Comparison of ENCODE assay signal across 1 cellular context in the genomic region with DNA sequence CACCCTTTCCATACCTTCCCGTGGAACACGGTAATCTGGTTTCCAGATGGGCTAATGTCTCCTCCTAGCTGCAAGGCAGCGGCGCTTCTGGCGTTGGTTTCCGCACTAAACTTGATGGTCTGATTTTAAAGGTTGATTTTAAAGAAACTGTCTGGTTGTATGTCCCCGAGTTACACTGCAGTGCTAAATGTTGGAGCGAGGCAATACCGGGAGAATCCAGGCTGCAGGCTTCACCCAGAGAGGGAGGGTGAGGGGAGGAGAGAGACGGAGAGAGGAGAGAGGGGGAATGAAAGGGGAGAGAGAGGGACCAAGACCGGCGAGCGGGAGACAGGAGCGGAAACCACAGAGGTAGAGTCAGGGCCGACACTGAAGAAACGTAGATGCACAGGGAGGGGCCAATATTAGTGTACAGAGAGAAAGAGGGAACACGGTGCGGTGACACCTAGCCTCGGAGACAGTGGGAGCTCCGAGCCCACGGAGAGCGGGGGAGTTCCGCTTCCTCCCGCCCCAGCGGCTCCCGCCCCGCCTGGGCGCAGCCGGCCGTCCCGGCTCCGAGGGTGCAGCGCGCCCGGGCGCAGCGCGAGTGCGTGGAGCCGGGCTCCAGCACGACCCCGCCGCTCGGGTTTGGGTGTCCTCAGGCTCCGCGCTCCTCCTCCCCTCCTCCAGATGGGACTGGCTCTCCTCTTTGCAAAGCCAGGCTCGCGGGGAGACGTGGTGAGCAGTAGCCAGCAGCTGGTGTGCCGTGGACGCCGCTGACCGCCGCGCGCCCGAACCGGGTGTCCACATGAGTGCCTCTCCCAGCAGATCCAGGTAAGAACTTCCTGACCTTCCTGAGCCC.
TF ChIP-seq lines count a peak whose summit lies in the region.

No MANE protein-coding gene starts in this region.

TF ChIP-seq in GM12878, 131 proteins besides CTCF, POLR2A, EP300 and RAD21 (continued from another document):
- TF ChIP-seq IKZF1 (conservative IDR thresholded peaks at IDR 0.05) (peak; percentile 77), HDGF (IDR thresholded peaks at IDR 0.05) (peak; percentile 78; the same call in 1 of the 2 replicates), POU2F2 (IDR thresholded peaks at IDR 0.05; ENCODE audit: borderline replicate concordance, low read depth, low read length) (no peak), EED (IDR thresholded peaks at IDR 0.05; ENCODE audit: low read depth) (peak; percentile 79), IKZF2 (IDR thresholded peaks at IDR 0.05) (peak; percentile 40 to 54; a peak in 2 of 4 replicates), YY1 (IDR thresholded peaks at IDR 0.05; ENCODE audit: low read depth, low read length) (0 out of 2 replicates have a peak, but pooled peaks have one; percentile 9), GABPA (IDR thresholded peaks at IDR 0.05; ENCODE audit: low read depth) (peak; percentile 61; the same call in 1 of the 2 replicates), IRF4 (IDR thresholded peaks at IDR 0.05; ENCODE audit: low read depth, low read length) (peak; percentile 56; the same call in 1 of the 2 replicates), SUZ12 (IDR thresholded peaks at IDR 0.05; ENCODE audit: unreplicated experiment) (no peak), EGR1 (IDR thresholded peaks at IDR 0.05; ENCODE audit: borderline replicate concordance in 1 of 2, low read depth in 2 of 2, low read length in 2 of 2) (peak in 1 of 2 experiments; percentile 73; a peak in 1 of 3 replicates), NR2C2 (IDR thresholded peaks at IDR 0.05; ENCODE audit: borderline replicate concordance, control insufficient read depth, insufficient read length, low read depth) (no peak), CBFB (IDR thresholded peaks at IDR 0.05; ENCODE audit: low read depth) (peak; percentile 48; the same call in 1 of the 2 replicates), NBN (IDR thresholded peaks at IDR 0.05) (peak; percentile 91), MEF2B (IDR thresholded peaks at IDR 0.05; ENCODE audit: partially characterized antibody, poor library complexity, severe bottlenecking) (no peak), CHD4 (IDR thresholded peaks at IDR 0.05) (no peak), RELA (IDR thresholded peaks at IDR 0.05; ENCODE audit: borderline replicate concordance, partially characterized antibody) (peak; percentile 8), NR2F1 (conservative IDR thresholded peaks at IDR 0.05) (0 out of 2 replicates have a peak, but pooled peaks have one; percentile 34)
- TF ChIP-seq, protein P1, sequence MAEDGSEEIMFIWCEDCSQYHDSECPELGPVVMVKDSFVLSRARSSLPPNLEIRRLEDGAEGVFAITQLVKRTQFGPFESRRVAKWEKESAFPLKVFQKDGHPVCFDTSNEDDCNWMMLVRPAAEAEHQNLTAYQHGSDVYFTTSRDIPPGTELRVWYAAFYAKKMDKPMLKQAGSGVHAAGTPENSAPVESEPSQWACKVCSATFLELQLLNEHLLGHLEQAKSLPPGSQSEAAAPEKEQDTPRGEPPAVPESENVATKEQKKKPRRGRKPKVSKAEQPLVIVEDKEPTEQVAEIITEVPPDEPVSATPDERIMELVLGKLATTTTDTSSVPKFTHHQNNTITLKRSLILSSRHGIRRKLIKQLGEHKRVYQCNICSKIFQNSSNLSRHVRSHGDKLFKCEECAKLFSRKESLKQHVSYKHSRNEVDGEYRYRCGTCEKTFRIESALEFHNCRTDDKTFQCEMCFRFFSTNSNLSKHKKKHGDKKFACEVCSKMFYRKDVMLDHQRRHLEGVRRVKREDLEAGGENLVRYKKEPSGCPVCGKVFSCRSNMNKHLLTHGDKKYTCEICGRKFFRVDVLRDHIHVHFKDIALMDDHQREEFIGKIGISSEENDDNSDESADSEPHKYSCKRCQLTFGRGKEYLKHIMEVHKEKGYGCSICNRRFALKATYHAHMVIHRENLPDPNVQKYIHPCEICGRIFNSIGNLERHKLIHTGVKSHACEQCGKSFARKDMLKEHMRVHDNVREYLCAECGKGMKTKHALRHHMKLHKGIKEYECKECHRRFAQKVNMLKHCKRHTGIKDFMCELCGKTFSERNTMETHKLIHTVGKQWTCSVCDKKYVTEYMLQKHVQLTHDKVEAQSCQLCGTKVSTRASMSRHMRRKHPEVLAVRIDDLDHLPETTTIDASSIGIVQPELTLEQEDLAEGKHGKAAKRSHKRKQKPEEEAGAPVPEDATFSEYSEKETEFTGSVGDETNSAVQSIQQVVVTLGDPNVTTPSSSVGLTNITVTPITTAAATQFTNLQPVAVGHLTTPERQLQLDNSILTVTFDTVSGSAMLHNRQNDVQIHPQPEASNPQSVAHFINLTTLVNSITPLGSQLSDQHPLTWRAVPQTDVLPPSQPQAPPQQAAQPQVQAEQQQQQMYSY (CRISPR knock-in tag; IDR thresholded peaks at IDR 0.05), result no peak
- TF ChIP-seq, protein P2, sequence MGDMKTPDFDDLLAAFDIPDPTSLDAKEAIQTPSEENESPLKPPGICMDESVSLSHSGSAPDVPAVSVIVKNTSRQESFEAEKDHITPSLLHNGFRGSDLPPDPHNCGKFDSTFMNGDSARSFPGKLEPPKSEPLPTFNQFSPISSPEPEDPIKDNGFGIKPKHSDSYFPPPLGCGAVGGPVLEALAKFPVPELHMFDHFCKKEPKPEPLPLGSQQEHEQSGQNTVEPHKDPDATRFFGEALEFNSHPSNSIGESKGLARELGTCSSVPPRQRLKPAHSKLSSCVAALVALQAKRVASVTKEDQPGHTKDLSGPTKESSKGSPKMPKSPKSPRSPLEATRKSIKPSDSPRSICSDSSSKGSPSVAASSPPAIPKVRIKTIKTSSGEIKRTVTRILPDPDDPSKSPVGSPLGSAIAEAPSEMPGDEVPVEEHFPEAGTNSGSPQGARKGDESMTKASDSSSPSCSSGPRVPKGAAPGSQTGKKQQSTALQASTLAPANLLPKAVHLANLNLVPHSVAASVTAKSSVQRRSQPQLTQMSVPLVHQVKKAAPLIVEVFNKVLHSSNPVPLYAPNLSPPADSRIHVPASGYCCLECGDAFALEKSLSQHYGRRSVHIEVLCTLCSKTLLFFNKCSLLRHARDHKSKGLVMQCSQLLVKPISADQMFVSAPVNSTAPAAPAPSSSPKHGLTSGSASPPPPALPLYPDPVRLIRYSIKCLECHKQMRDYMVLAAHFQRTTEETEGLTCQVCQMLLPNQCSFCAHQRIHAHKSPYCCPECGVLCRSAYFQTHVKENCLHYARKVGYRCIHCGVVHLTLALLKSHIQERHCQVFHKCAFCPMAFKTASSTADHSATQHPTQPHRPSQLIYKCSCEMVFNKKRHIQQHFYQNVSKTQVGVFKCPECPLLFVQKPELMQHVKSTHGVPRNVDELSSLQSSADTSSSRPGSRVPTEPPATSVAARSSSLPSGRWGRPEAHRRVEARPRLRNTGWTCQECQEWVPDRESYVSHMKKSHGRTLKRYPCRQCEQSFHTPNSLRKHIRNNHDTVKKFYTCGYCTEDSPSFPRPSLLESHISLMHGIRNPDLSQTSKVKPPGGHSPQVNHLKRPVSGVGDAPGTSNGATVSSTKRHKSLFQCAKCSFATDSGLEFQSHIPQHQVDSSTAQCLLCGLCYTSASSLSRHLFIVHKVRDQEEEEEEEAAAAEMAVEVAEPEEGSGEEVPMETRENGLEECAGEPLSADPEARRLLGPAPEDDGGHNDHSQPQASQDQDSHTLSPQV (IDR thresholded peaks at IDR 0.05), result no peak
- TF ChIP-seq, protein P3, sequence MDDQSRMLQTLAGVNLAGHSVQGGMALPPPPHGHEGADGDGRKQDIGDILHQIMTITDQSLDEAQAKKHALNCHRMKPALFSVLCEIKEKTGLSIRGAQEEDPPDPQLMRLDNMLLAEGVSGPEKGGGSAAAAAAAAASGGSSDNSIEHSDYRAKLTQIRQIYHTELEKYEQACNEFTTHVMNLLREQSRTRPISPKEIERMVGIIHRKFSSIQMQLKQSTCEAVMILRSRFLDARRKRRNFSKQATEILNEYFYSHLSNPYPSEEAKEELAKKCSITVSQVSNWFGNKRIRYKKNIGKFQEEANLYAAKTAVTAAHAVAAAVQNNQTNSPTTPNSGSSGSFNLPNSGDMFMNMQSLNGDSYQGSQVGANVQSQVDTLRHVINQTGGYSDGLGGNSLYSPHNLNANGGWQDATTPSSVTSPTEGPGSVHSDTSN (IDR thresholded peaks at IDR 0.05; ENCODE audit: insufficient replicate concordance, low read depth, low read length), result no peak
